30 cellular contexts compared by ENCODE assay signal in genomic region chr1:168942165-168942564, GRCh38.
"Had no signal": no experiment of that assay in that cellular context is flagged by ENCODE, and none has a peak within 500 bp of the region (broad histone marks: within the 10 kb centered on the region; RNA-seq: fewer than 3 reads in every experiment).

No MANE protein-coding gene starts in this region.

- H3K27me3 ChIP-seq: adrenal gland, body of pancreas, esophagus squamous epithelium had no signal

- H3K36me3 ChIP-seq: adrenal gland, esophagus squamous epithelium had no signal

- H3K27ac ChIP-seq: adrenal gland, body of pancreas, epithelial cell of prostate, esophagus squamous epithelium had no signal

- H3K4me1 Mint-ChIP-seq: activated CD4-positive, alpha-beta T cell treated with anti-CD3 and anti-CD28 coated beads for 36 hours; activated CD4-positive, alpha-beta T cell treated with anti-CD3 and anti-CD28 coated beads, Interleukin-2, amount 10 ng/mL, durations not matched to agents 24 days and 14 days; activated CD8-positive, alpha-beta memory T cell treated with anti-CD3 and anti-CD28 coated beads, Interleukin-2, amount 10 ng/mL, durations not matched to agents 7 days and 5 days; activated naive CD4-positive, alpha-beta T cell treated with anti-CD3 and anti-CD28 coated beads, Interleukin-2, amount 50 U/mL, for 24 hours; activated naive CD8-positive, alpha-beta T cell treated with anti-CD3 and anti-CD28 coated beads for 36 hours; activated naive CD8-positive, alpha-beta T cell treated with anti-CD3 and anti-CD28 coated beads, Interleukin-2, amount 50 U/mL, for 24 hours; central memory CD8-positive, alpha-beta T cell had no signal

- H3K9me3 ChIP-seq: adrenal gland, body of pancreas, esophagus squamous epithelium had no signal

- ATAC-seq: activated CD4-positive, alpha-beta T cell treated with anti-CD3 and anti-CD28 coated beads for 36 hours; activated CD8-positive, alpha-beta memory T cell treated with anti-CD3 and anti-CD28 coated beads, Interleukin-2, amount 10 ng/mL, durations not matched to agents 7 days and 5 days; activated CD8-positive, alpha-beta T cell treated with anti-CD3 and anti-CD28 coated beads, Interleukin-2, amount 10 ng/mL, durations not matched to agents 7 days and 5 days; activated naive CD8-positive, alpha-beta T cell treated with anti-CD3 and anti-CD28 coated beads, Interleukin-2, amount 50 U/mL, for 24 hours; body of pancreas; effector memory CD8-positive, alpha-beta T cell had no signal

- H3K4me3 ChIP-seq: adrenal gland, body of pancreas, esophagus squamous epithelium had no signal

- DNase-seq: activated CD4-positive, alpha-beta memory T cell treated with anti-CD3 and anti-CD28 coated beads for 36 hours; activated CD4-positive, alpha-beta T cell treated with anti-CD3 and anti-CD28 coated beads for 36 hours; activated CD4-positive, alpha-beta T cell treated with anti-CD3 and anti-CD28 coated beads, Interleukin-2, amount 10 ng/mL, durations not matched to agents 24 days and 14 days; activated CD4-positive, CD25-positive, alpha-beta regulatory T cell; activated CD4-positive, CD25-positive, alpha-beta regulatory T cell treated with anti-CD3 and anti-CD28 coated beads, Interleukin-2, amount 50 U/mL, for 72 hours; activated CD8-positive, alpha-beta memory T cell treated with anti-CD3 and anti-CD28 coated beads, Interleukin-2, amount 10 ng/mL, durations not matched to agents 7 days and 5 days; activated CD8-positive, alpha-beta memory T cell treated with anti-CD3 and anti-CD28 coated beads, Interleukin-2, amount 50 U/mL, for 4 hours; activated CD8-positive, alpha-beta T cell treated with anti-CD3 and anti-CD28 coated beads, Interleukin-2, amount 10 ng/mL, durations not matched to agents 7 days and 5 days; activated effector memory CD4-positive, alpha-beta T cell treated with anti-CD3 and anti-CD28 coated beads, Interleukin-2, amount 50 U/mL, for 16 hours; activated naive CD4-positive, alpha-beta T cell treated with anti-CD3 and anti-CD28 coated beads for 36 hours; activated naive CD8-positive, alpha-beta T cell treated with anti-CD3 and anti-CD28 coated beads for 36 hours; activated naive CD8-positive, alpha-beta T cell treated with anti-CD3 and anti-CD28 coated beads, Interleukin-2, amount 50 U/mL, for 24 hours; activated T-cell treated with anti-CD3 and anti-CD28 coated beads, Interleukin-2, amount 50 U/mL, for 1 hour; activated T-cell treated with anti-CD3 and anti-CD28 coated beads, Interleukin-2, amount 50 U/mL, for 48 hours; adrenal gland; amygdala; aorta; body of pancreas; cortex of kidney; dermis blood vessel endothelial cell; effector CD4-positive, alpha-beta T cell; effector memory CD8-positive, alpha-beta T cell; esophagus squamous epithelium; head of caudate nucleus; T-helper 2 cell had no signal

- H3K36me3 Mint-ChIP-seq: activated CD4-positive, alpha-beta memory T cell treated with anti-CD3 and anti-CD28 coated beads for 36 hours; activated CD8-positive, alpha-beta memory T cell treated with anti-CD3 and anti-CD28 coated beads, Interleukin-2, amount 10 ng/mL, durations not matched to agents 7 days and 5 days; activated naive CD4-positive, alpha-beta T cell treated with anti-CD3 and anti-CD28 coated beads, Interleukin-2, amount 50 U/mL, for 24 hours; activated naive CD8-positive, alpha-beta T cell treated with anti-CD3 and anti-CD28 coated beads for 36 hours had no signal

- H3K27ac Mint-ChIP-seq: activated CD4-positive, alpha-beta memory T cell treated with anti-CD3 and anti-CD28 coated beads for 36 hours; activated CD4-positive, alpha-beta T cell treated with anti-CD3 and anti-CD28 coated beads for 36 hours; activated CD4-positive, alpha-beta T cell treated with anti-CD3 and anti-CD28 coated beads, Interleukin-2, amount 10 ng/mL, durations not matched to agents 24 days and 14 days; activated CD8-positive, alpha-beta memory T cell treated with anti-CD3 and anti-CD28 coated beads, Interleukin-2, amount 10 ng/mL, durations not matched to agents 7 days and 5 days; activated CD8-positive, alpha-beta T cell treated with anti-CD3 and anti-CD28 coated beads, Interleukin-2, amount 10 ng/mL, durations not matched to agents 7 days and 5 days; activated naive CD4-positive, alpha-beta T cell treated with anti-CD3 and anti-CD28 coated beads for 36 hours; activated naive CD4-positive, alpha-beta T cell treated with anti-CD3 and anti-CD28 coated beads, Interleukin-2, amount 50 U/mL, for 24 hours; activated naive CD8-positive, alpha-beta T cell treated with anti-CD3 and anti-CD28 coated beads for 36 hours; activated naive CD8-positive, alpha-beta T cell treated with anti-CD3 and anti-CD28 coated beads, Interleukin-2, amount 50 U/mL, for 24 hours; activated T-helper 1 cell treated with anti-CD3 and anti-CD28 coated beads, Interleukin-12 subunit alpha, Interleukin-12 subunit beta, Interleukin-2, Interleukin-4 antibody, amounts not matched to agents 30 ng/mL and 10 ng/mL and 1 ng/mL, durations not matched to agents 14 hours and 24 hours and 36 hours; activated T-helper 2 cell treated with anti-CD3 and anti-CD28 coated beads, Interferon-gamma antibody, Interleukin-2, Interleukin-4, amounts not matched to agents 10 μg/mL and 5 μg/mL and 100 μg/mL, durations not matched to agents 14 hours and 24 hours and 36 hours; effector memory CD8-positive, alpha-beta T cell had no signal

- H3K4me3 Mint-ChIP-seq: activated CD4-positive, alpha-beta memory T cell treated with anti-CD3 and anti-CD28 coated beads for 36 hours; activated CD4-positive, alpha-beta T cell treated with anti-CD3 and anti-CD28 coated beads for 36 hours; activated CD4-positive, alpha-beta T cell treated with anti-CD3 and anti-CD28 coated beads, Interleukin-2, amount 10 ng/mL, durations not matched to agents 24 days and 14 days; activated CD8-positive, alpha-beta memory T cell treated with anti-CD3 and anti-CD28 coated beads, Interleukin-2, amount 10 ng/mL, durations not matched to agents 7 days and 5 days; activated CD8-positive, alpha-beta T cell treated with anti-CD3 and anti-CD28 coated beads, Interleukin-2, amount 10 ng/mL, durations not matched to agents 7 days and 5 days; activated naive CD4-positive, alpha-beta T cell treated with anti-CD3 and anti-CD28 coated beads for 36 hours; activated naive CD4-positive, alpha-beta T cell treated with anti-CD3 and anti-CD28 coated beads, Interleukin-2, amount 50 U/mL, for 24 hours; activated naive CD8-positive, alpha-beta T cell treated with anti-CD3 and anti-CD28 coated beads for 36 hours; activated naive CD8-positive, alpha-beta T cell treated with anti-CD3 and anti-CD28 coated beads, Interleukin-2, amount 50 U/mL, for 24 hours; activated T-helper 1 cell treated with anti-CD3 and anti-CD28 coated beads, Interleukin-12 subunit alpha, Interleukin-12 subunit beta, Interleukin-2, Interleukin-4 antibody, amounts not matched to agents 30 ng/mL and 10 ng/mL and 1 ng/mL, durations not matched to agents 14 hours and 24 hours and 36 hours; central memory CD8-positive, alpha-beta T cell; effector memory CD8-positive, alpha-beta T cell had no signal

- H3K9me3 Mint-ChIP-seq: activated CD4-positive, alpha-beta memory T cell treated with anti-CD3 and anti-CD28 coated beads for 36 hours; activated naive CD4-positive, alpha-beta T cell treated with anti-CD3 and anti-CD28 coated beads for 36 hours; activated naive CD4-positive, alpha-beta T cell treated with anti-CD3 and anti-CD28 coated beads, Interleukin-2, amount 50 U/mL, for 24 hours; activated naive CD8-positive, alpha-beta T cell treated with anti-CD3 and anti-CD28 coated beads for 36 hours; activated naive CD8-positive, alpha-beta T cell treated with anti-CD3 and anti-CD28 coated beads, Interleukin-2, amount 50 U/mL, for 24 hours; activated T-helper 2 cell treated with anti-CD3 and anti-CD28 coated beads, Interferon-gamma antibody, Interleukin-2, Interleukin-4, amounts not matched to agents 10 μg/mL and 5 μg/mL and 100 μg/mL, durations not matched to agents 14 hours and 24 hours and 36 hours; central memory CD8-positive, alpha-beta T cell; effector memory CD8-positive, alpha-beta T cell had no signal
